In the genomic region with DNA sequence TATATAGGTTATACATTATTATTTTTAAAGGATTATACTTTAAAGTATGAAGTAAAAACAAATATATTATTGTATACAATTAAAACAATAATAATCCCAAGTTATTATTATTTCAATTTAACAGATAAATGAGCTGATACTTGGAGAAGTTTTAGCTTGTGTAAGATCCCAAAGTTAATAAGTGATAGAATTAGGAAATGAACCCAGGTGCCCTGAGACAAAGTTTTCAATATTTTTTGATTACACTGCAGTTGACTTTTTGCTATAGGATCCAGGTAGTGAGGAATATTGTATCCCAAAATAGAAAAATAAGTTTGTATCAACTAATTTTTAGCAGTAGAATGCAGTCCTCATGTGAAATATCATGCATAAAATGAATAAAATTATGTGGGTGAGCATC, we compare ENCODE assay signal across 30 cellular contexts.
"Had no signal": no experiment of that assay in that cellular context is flagged by ENCODE, and none has a peak within 500 bp of the region (broad histone marks: within the 10 kb centered on the region; RNA-seq: fewer than 3 reads in every experiment).

No MANE protein-coding gene starts in this region.

- ATAC-seq: activated CD8-positive, alpha-beta T cell treated with anti-CD3 and anti-CD28 coated beads for 36 hours; activated naive CD4-positive, alpha-beta T cell treated with anti-CD3 and anti-CD28 coated beads, Interleukin-2, amount 50 U/mL, for 72 hours; activated T-cell treated with anti-CD3 and anti-CD28 coated beads, Interleukin-2, amount 50 U/mL, for 4 hours; activated T-cell treated with anti-CD3 and anti-CD28 coated beads, Interleukin-2, amount 50 U/mL, for 72 hours; activated T-helper 17 cell treated with anti-CD3 and anti-CD28 coated beads, Interleukin-2, amount 50 U/mL, for 72 hours; body of pancreas had no signal

- FAIRE-seq: astrocyte had no signal

- DNase-seq: activated B cell treated with CpG ODN at 0.5 μM for 24 hours; activated CD4-positive, alpha-beta memory T cell treated with anti-CD3 and anti-CD28 coated beads for 36 hours; activated CD4-positive, alpha-beta T cell treated with anti-CD3 and anti-CD28 coated beads for 4 hours; activated CD4-positive, alpha-beta T cell treated with anti-CD3 and anti-CD28 coated beads, Interleukin-2, amount 10 ng/mL, durations not matched to agents 24 days and 14 days; activated CD4-positive, alpha-beta T cell treated with anti-CD3 and anti-CD28 coated beads, Interleukin-2, amount 50 U/mL, for 1 hour; activated CD4-positive, alpha-beta T cell treated with anti-CD3 and anti-CD28 coated beads, Interleukin-2, amount 50 U/mL, for 4 hours; activated CD4-positive, CD25-positive, alpha-beta regulatory T cell treated with anti-CD3 and anti-CD28 coated beads, Interleukin-2, amount 50 U/mL, for 72 hours; activated CD8-positive, alpha-beta memory T cell treated with anti-CD3 and anti-CD28 coated beads, Interleukin-2, amount 50 U/mL, for 4 hours; activated CD8-positive, alpha-beta T cell treated with anti-CD3 and anti-CD28 coated beads for 36 hours; activated effector memory CD4-positive, alpha-beta T cell treated with anti-CD3 and anti-CD28 coated beads, Interleukin-2, amount 50 U/mL, for 16 hours; activated gamma-delta T cell treated with Interleukin-2 at 50 U/mL for 16 hours; activated naive CD4-positive, alpha-beta T cell; activated naive CD4-positive, alpha-beta T cell treated with anti-CD3 and anti-CD28 coated beads for 36 hours; activated naive CD4-positive, alpha-beta T cell treated with anti-CD3 and anti-CD28 coated beads, Interleukin-2, amount 50 U/mL, for 16 hours; activated naive CD8-positive, alpha-beta T cell treated with anti-CD3 and anti-CD28 coated beads for 36 hours; activated T-cell treated with anti-CD3 and anti-CD28 coated beads for 4 hours; activated T-cell treated with anti-CD3 and anti-CD28 coated beads, Interleukin-2, amount 50 U/mL, for 1 hour; activated T-cell treated with anti-CD3 and anti-CD28 coated beads, Interleukin-2, amount 50 U/mL, for 4 hours; activated T-cell treated with anti-CD3 and anti-CD28 coated beads, Interleukin-2, amount 50 U/mL, for 72 hours; adrenal gland; amniotic stem cell; aorta; body of pancreas; brain microvascular endothelial cell; central memory CD4-positive, alpha-beta T cell; T-helper 2 cell; T-helper 9 cell had no signal
